Comparison of ENCODE assay signal across 15 cellular contexts in the genomic region with DNA sequence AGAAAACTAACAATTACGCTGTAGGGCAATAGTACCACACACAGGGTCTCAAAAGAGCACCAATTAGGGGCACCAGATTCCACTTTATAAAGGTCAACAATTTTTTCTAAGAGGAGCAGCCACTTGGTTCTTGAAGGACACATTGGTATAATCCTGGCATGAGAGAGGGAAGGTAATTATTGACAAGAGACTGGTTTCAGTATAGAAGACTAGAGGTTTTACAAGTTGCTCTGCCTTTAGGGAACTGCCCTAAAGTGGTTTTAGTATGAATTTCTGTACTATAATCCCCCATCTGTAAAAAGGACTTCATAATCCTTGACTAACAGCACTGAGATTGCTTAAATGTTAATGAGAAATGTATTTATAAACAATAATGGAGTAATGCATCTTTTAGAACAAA.
DNase-seq lines count a peak whose midpoint lies in the region; ATAC-seq and TF ChIP-seq lines count a peak whose summit lies in the region.
"Had no signal": no experiment of that assay in that cellular context is flagged by ENCODE, and none has a peak within 500 bp of the region (broad histone marks: within the 10 kb centered on the region; RNA-seq: fewer than 3 reads in every experiment).

No MANE protein-coding gene starts in this region.

- H3K4me1 Mint-ChIP-seq in progenitor cell of endocrine pancreas (ENCODE audit: low read depth), result peaks cover 23% of the 10 kb centered on the region
- H3K4me1 Mint-ChIP-seq: H9 had no signal

- DNase-seq in NCI-H2227 (lab: John Stamatoyannopoulos, UW; ENCODE audit: unreplicated experiment) (peak; percentile 30), progenitor cell of endocrine pancreas (ENCODE audit: low spot score, unreplicated experiment) (no peak), mucosa of gallbladder (ENCODE audit: low spot score) (no peak), NCI-H2171 treated with DMSO at 0.1 percent for 48 hours (lab: John Stamatoyannopoulos, UW) (no peak)
- DNase-seq: DMS53, H9, NCI-H1436, NCI-H2029 treated with DMSO at 0.1 percent for 48 hours, NCI-H345, NCI-H526 treated with DMSO at 0.1 percent for 48 hours, SIG-M5 had no signal

- no peaks in the 10 kb centered on the region for H3K27me3 Mint-ChIP-seq in progenitor cell of endocrine pancreas

- TF ChIP-seq CTCF in progenitor cell of endocrine pancreas (IDR thresholded peaks at IDR 0.05; ENCODE audit: unreplicated experiment), result no peak

- H3K36me3 Mint-ChIP-seq in progenitor cell of endocrine pancreas (ENCODE audit: insufficient read depth), result no peaks in the 10 kb centered on the region

- ATAC-seq in GM18520 (IDR thresholded peaks at IDR 0.05; ENCODE audit: unreplicated experiment) (peak; percentile 67), GM19463 (IDR thresholded peaks at IDR 0.05; ENCODE audit: unreplicated experiment) (peak; percentile 85), HG02981 (IDR thresholded peaks at IDR 0.05; ENCODE audit: unreplicated experiment) (peak; percentile 75), HG03025 (IDR thresholded peaks at IDR 0.05; ENCODE audit: low FRiP score, unreplicated experiment) (no peak)

- H3K9me3 Mint-ChIP-seq in progenitor cell of endocrine pancreas (ENCODE audit: low read depth), result no peaks in the 10 kb centered on the region
- H3K9me3 Mint-ChIP-seq: H9 had no signal

- no peak overlapping the region for H3K27ac Mint-ChIP-seq in progenitor cell of endocrine pancreas
- H3K27ac Mint-ChIP-seq: H9 had no signal

- no peak overlapping the region for H3K4me3 Mint-ChIP-seq in progenitor cell of endocrine pancreas (ENCODE audit: low read depth)
- H3K4me3 Mint-ChIP-seq: H9 had no signal
